In genomic region chr2:30491225-30491624, GRCh38 we compare ENCODE assay signal across 23 cellular contexts. TPM values are rescaled to one million over a fixed set of nuclear protein-coding genes. Genes with fewer than 3 reads are reported as not detected.
DNase-seq lines count a peak whose midpoint lies in the region; ATAC-seq, FAIRE-seq and TF ChIP-seq lines count a peak whose summit lies in the region.
"Had no signal": no experiment of that assay in that cellular context is flagged by ENCODE, and none has a peak within 500 bp of the region (broad histone marks: within the 10 kb centered on the region; RNA-seq: fewer than 3 reads in every experiment).

No MANE protein-coding gene starts in this region.

- H3K9ac ChIP-seq in GM12878 (ENCODE audit: control insufficient read depth, insufficient read depth, low read length): no peak overlapping the region
- H3K9ac ChIP-seq: SK-N-SH had no signal

- TF ChIP-seq EP300 in GM12878 (IDR thresholded peaks at IDR 0.05; ENCODE audit: borderline replicate concordance in 1 of 2, control insufficient read depth in 1 of 2, low read depth in 2 of 2, low read length in 2 of 2): no peak

- WGBS in GM12878 (ENCODE audit: insufficient coverage, insufficient replicate concordance, low lambda C conversion rate, missing lambda C conversion rate): 42% methylated on average over 1 of the region's 1 CpG

- H4K20me1 ChIP-seq in GM12878 (ENCODE audit: control insufficient read depth, insufficient read depth): no peaks in the 10 kb centered on the region

- in situ Hi-C loops in GM12878 (cut with MboI): no loop called here

- no peak overlapping the region for H3K27ac Mint-ChIP-seq in stimulated activated naive CD8-positive, alpha-beta T cell treated with anti-CD3 and anti-CD28 coated beads, Interleukin-15, amount 100 ng/mL, for 72 hours
- H3K27ac Mint-ChIP-seq: CD8-positive, alpha-beta T cell had no signal

- TF ChIP-seq CTCF in GM12878 (IDR thresholded peaks at IDR 0.05 in 2 of 3, conservative IDR thresholded peaks at IDR 0.05 in 1 of 3; ENCODE audit: control insufficient read depth in 2 of 3, extremely low read depth in 1 of 3, insufficient read depth in 1 of 3, low read depth in 3 of 3, low read length in 3 of 3): no peak

- H3K9me3 ChIP-seq in GM12878 (replicated peaks; ENCODE audit: control insufficient read depth, insufficient read depth, low read length): peaks cover 3% of the 10 kb centered on the region; the same call in 2 of the 3 replicates
- H3K9me3 ChIP-seq: A549, Caco-2, SK-N-SH had no signal

- no peak overlapping the region for H2AFZ ChIP-seq in GM12878 (ENCODE audit: control insufficient read depth, low read depth, low read length)

- H3K27me3 ChIP-seq in GM12878 (replicated peaks in 1 of 2; ENCODE audit: control insufficient read depth in 2 of 2, insufficient read depth in 2 of 2, low read length in 1 of 2): no peaks in the 10 kb centered on the region

- SMC1A ChIA-PET in GM12878 (lab: Charles Lee; ENCODE audit: uncharacterized antibody, unreplicated experiment): interaction anchor here (1.7 to 4.3 kb wide), 3 partner anchors 13 to 17 kb away, joined by 5 to 41 read pairs (median 8); no protein-coding TSS in a partner anchor

- no peak for TF ChIP-seq POLR2A in GM12878 (IDR thresholded peaks at IDR 0.05; ENCODE audit: low read depth, low read length)

- RAD21 ChIA-PET in GM12878 (lab: Charles Lee; ENCODE audit: unreplicated experiment): interaction anchor here (1.0 kb wide), 1 partner anchor 157 kb away, joined by 3 read pairs; no protein-coding TSS in a partner anchor

- peak; percentile 61 for ATAC-seq in stimulated activated naive CD8-positive, alpha-beta T cell treated with anti-CD3 and anti-CD28 coated beads, Interleukin-15, amount 100 ng/mL, for 72 hours
- no peak for ATAC-seq in stimulated activated naive CD8-positive, alpha-beta T cell treated with anti-CD3 and anti-CD28 coated beads, Interleukin-15, Interleukin-2, amounts not matched to agents 100 U/mL and 50 U/mL, for 24 hours
- ATAC-seq in GM12878 (peak; percentile 24; the same call in 2 of the 3 replicates), HG03280 (IDR thresholded peaks at IDR 0.05; ENCODE audit: unreplicated experiment) (no peak), HG03469 (IDR thresholded peaks at IDR 0.05; ENCODE audit: unreplicated experiment) (no peak)
- ATAC-seq: CD8-positive, alpha-beta T cell; HCT116; K562 had no signal

- no peak overlapping the region for H3K4me3 Mint-ChIP-seq in stimulated activated naive CD8-positive, alpha-beta T cell treated with anti-CD3 and anti-CD28 coated beads, Interleukin-15, amount 100 ng/mL, for 72 hours
- H3K4me3 Mint-ChIP-seq: CD8-positive, alpha-beta T cell had no signal

- no peak for DNase-seq in stimulated activated naive CD8-positive, alpha-beta T cell treated with anti-CD3 and anti-CD28 coated beads, Interleukin-15, amount 100 ng/mL, for 72 hours
- DNase-seq in stimulated activated naive CD8-positive, alpha-beta T cell treated with anti-CD3 and anti-CD28 coated beads, Interleukin-15, Interleukin-2, amounts not matched to agents 100 U/mL and 50 U/mL, for 24 hours: no peak
- no peak for DNase-seq in GM12878 (ENCODE audit: low read depth, low spot score)
- DNase-seq in kidney tubule cell (ENCODE audit: low spot score): peak; percentile 48
- DNase-seq in KG1 (lab: John Stamatoyannopoulos, UW): no peak
- DNase-seq: AML-193; C1 segment of cervical spinal cord; Caco-2; CD8-positive, alpha-beta T cell; MV-4-11; NCI-H1105; NCI-H1436 treated with DMSO at 0.1 percent for 48 hours; NCI-H187 treated with DMSO at 0.1 percent for 48 hours; NCI-H2171 treated with DMSO at 0.1 percent for 48 hours; NCI-H524 treated with DMSO at 0.1 percent for 48 hours; NCI-H774; SK-N-SH had no signal

- CTCF ChIA-PET in GM12878 (lab: Yijun Ruan, JAX): interaction anchor here (0.7 to 1.4 kb wide), 4 partner anchors 11 to 15 kb away, joined by 3 to 4 read pairs (median 3); no protein-coding TSS in a partner anchor

- peaks cover 51% of the 10 kb centered on the region for H3K4me1 Mint-ChIP-seq in stimulated activated naive CD8-positive, alpha-beta T cell treated with anti-CD3 and anti-CD28 coated beads, Interleukin-15, amount 100 ng/mL, for 72 hours

- no peak overlapping the region for H3K27ac ChIP-seq in GM12878 (ENCODE audit: control insufficient read depth, insufficient read depth)
- H3K27ac ChIP-seq: A549 had no signal

- no peak overlapping the region for H3K4me2 ChIP-seq in GM12878 (ENCODE audit: control insufficient read depth, insufficient read depth)
- H3K4me2 ChIP-seq: A549, SK-N-SH had no signal

- no peaks in the 10 kb centered on the region; the same call in 1 of the 2 replicates for H3K4me1 ChIP-seq in GM12878 (ENCODE audit: control insufficient read depth, insufficient read depth, low read length)
- H3K4me1 ChIP-seq: Caco-2 had no signal

- no TSS peak for BruUV-seq in GM12878 (replicated peaks; lab: Mats Ljungman, UMichigan)

- intact Hi-C loops in GM12878 (cut with micrococcal nuclease; ENCODE audit: unreplicated experiment): no loop called here

- POLR2A ChIA-PET in GM12878 (lab: Charles Lee): interaction anchor here (0.5 kb wide), 1 partner anchor 277 kb away, joined by 8 read pairs; no protein-coding TSS in a partner anchor

- peaks cover 10 to 11% of the 10 kb centered on the region in 2 donors for H3K9me3 Mint-ChIP-seq in stimulated activated naive CD8-positive, alpha-beta T cell treated with anti-CD3 and anti-CD28 coated beads, Interleukin-15, amount 100 ng/mL, for 72 hours

- no peaks in the 10 kb centered on the region for H3K36me3 ChIP-seq in GM12878 (ENCODE audit: control insufficient read depth in 2 of 2, insufficient read depth in 2 of 2, low read length in 1 of 2)

- H3K4me3 ChIP-seq in GM12878: no peak overlapping the region
- H3K4me3 ChIP-seq: A549, K562 had no signal

- H3K79me2 ChIP-seq in GM12878 (ENCODE audit: control insufficient read depth, insufficient read depth, low read length): no peaks in the 10 kb centered on the region; the same call in 1 of the 2 replicates

- no peak for FAIRE-seq in GM12878 (lab: Jason Lieb, UNC)
- FAIRE-seq: A549, HTR-8/SVneo, K562 had no signal

- no peaks in the 10 kb centered on the region for H3K27me3 Mint-ChIP-seq in stimulated activated naive CD8-positive, alpha-beta T cell treated with anti-CD3 and anti-CD28 coated beads, Interleukin-15, amount 100 ng/mL, for 72 hours

- no peak for TF ChIP-seq RAD21 in GM12878 (IDR thresholded peaks at IDR 0.05; ENCODE audit: insufficient read depth, low read depth, low read length)

TF ChIP-seq in GM12878, 131 proteins besides CTCF, POLR2A, EP300 and RAD21:
- TF ChIP-seq GATAD2B (conservative IDR thresholded peaks at IDR 0.05; ENCODE audit: low read depth): no peak

RNA-seq across cellular contexts. Expression of gene LCLAT1, which starts 44.2 kb away (rescaled TPM):
- total RNA-seq in GM12878 (2013; cell fraction: nucleolus; rRNA removed): 56.2 and 59.7 TPM in 2 replicates
- total RNA-seq in GM12878 (2014; rRNA removed) (9.6 and 11.1 TPM in 2 replicates), GM12878 (2014; rRNA removed; fragmentation: Illumina TruSeq; extraction: Trizol) (14.5 and 15.7 TPM in 2 replicates), GM12878 (2021) (17.5 and 18.6 TPM in 2 replicates)
- 1.8 TPM for polyA plus RNA-seq in GM12878 (2011; ENCODE audit: low read depth)
- polyA plus RNA-seq in GM12878 (2011; rRNA removed) (16.2 and 22.7 TPM in 2 replicates), GM12878 (2014; fragmentation: Illumina TruSeq; extraction: Trizol) (10.8 and 11.9 TPM in 2 replicates), GM12878 (2014; fragmentation: Nextera tagmentation; extraction: Ambion mirVana) (10 to 100 TPM in 1 of 2 experiments, 1 to 10 TPM in 1; 8.1 to 33.0 TPM), GM12878 (2014; rRNA removed) (8.5 and 9.4 TPM in 2 replicates), GM12878 (2016; fragmentation: Nextera tagmentation; extraction: Ambion mirVana) (10 to 100 TPM; 22.7 to 24.3 TPM)
- 8.1 and 8.3 TPM in 2 replicates for polyA plus RNA-seq in GM12878 (2011; cell fraction: cytosol; rRNA removed)
- polyA plus RNA-seq in GM12878 (2011; cell fraction: nucleus; rRNA removed): 8.1 and 8.3 TPM in 2 replicates
- polyA plus RNA-seq in GM12878 (2012): 2.9 and 3.3 TPM in 2 replicates
- 33.5 and 41.1 TPM in 2 replicates for polyA minus RNA-seq in GM12878 (2011; rRNA and poly(A)+ RNA removed)
- polyA minus RNA-seq in GM12878 (2011; cell fraction: cytosol; rRNA and poly(A)+ RNA removed): 9.9 and 10.3 TPM in 2 replicates
- 19.6 and 39.4 TPM in 2 replicates for polyA minus RNA-seq in GM12878 (2011; cell fraction: nucleus; rRNA and poly(A)+ RNA removed)

Comparison
In these comparisons a context has a peak if more than half of its experiments do, and no peak if none do; other contexts are left out.
1. ATAC-seq: peak in stimulated activated naive CD8-positive, alpha-beta T cell treated with anti-CD3 and anti-CD28 coated beads, Interleukin-15, amount 100 ng/mL, for 72 hours (single experiment) and GM12878 (single experiment); none in stimulated activated naive CD8-positive, alpha-beta T cell treated with anti-CD3 and anti-CD28 coated beads, Interleukin-15, Interleukin-2, amounts not matched to agents 100 U/mL and 50 U/mL, for 24 hours (single experiment), HG03280 (single experiment) and HG03469 (single experiment).